In genomic region chr2:6290626-6291025, GRCh38 we compare ENCODE assay signal across 21 cellular contexts.
A peak's percentile ranks its signal among the peaks of the same experiment; 100 is the strongest.
DNase-seq lines count a peak whose midpoint lies in the region; ATAC-seq, FAIRE-seq and TF ChIP-seq lines count a peak whose summit lies in the region.
"Had no signal": no experiment of that assay in that cellular context is flagged by ENCODE, and none has a peak within 500 bp of the region (broad histone marks: within the 10 kb centered on the region; RNA-seq: fewer than 3 reads in every experiment).

No MANE protein-coding gene starts in this region.

- no peak overlapping the region for H3K4me2 ChIP-seq in H1 (ENCODE audit: insufficient read depth in 1 of 2, low read depth in 2 of 2, low read length in 2 of 2)

- H3K4me1 ChIP-seq in A673 (ENCODE audit: insufficient read depth, low read length, poor library complexity, severe bottlenecking): no peaks in the 10 kb centered on the region
- no peaks in the 10 kb centered on the region for H3K4me1 ChIP-seq in H1 (replicated peaks in 1 of 4; ENCODE audit: control insufficient read depth in 3 of 4, insufficient read depth in 4 of 4, low read length in 3 of 4)
- H3K4me1 ChIP-seq in right lobe of liver: no peaks in the 10 kb centered on the region
- H3K4me1 ChIP-seq: colonic mucosa, heart left ventricle, testis had no signal

- no peak overlapping the region for H3K4me3 Mint-ChIP-seq in activated CD4-positive, alpha-beta memory T cell treated with anti-CD3 and anti-CD28 coated beads for 36 hours
- H3K4me3 Mint-ChIP-seq: activated naive CD8-positive, alpha-beta T cell treated with anti-CD3 and anti-CD28 coated beads for 36 hours; activated T-helper 1 cell treated with anti-CD3 and anti-CD28 coated beads, Interleukin-12 subunit alpha, Interleukin-12 subunit beta, Interleukin-2, Interleukin-4 antibody, amounts not matched to agents 30 ng/mL and 10 ng/mL and 1 ng/mL, durations not matched to agents 14 hours and 24 hours and 36 hours; CD4-positive, alpha-beta memory T cell; stimulated activated effector memory CD8-positive, alpha-beta T cell treated with anti-CD3 and anti-CD28 coated beads, Interleukin-12 subunit alpha, Interleukin-12 subunit beta, amount 100 ng/mL, for 72 hours had no signal

- no peaks in the 10 kb centered on the region for H3K27me3 ChIP-seq in A673 (replicated peaks; ENCODE audit: insufficient read depth, low read depth, low read length, poor library complexity)
- H3K27me3 ChIP-seq in H1 (replicated peaks in 1 of 4; ENCODE audit: control insufficient read depth in 3 of 4, extremely low read depth in 1 of 4, insufficient read depth in 3 of 4, low read length in 3 of 4): no peaks in the 10 kb centered on the region
- H3K27me3 ChIP-seq in right lobe of liver: no peaks in the 10 kb centered on the region
- H3K27me3 ChIP-seq: colonic mucosa, heart left ventricle, testis had no signal

- no peaks in the 10 kb centered on the region for H4K20me1 ChIP-seq in H1 (replicated peaks in 1 of 2; ENCODE audit: control insufficient read depth in 1 of 2, insufficient read depth in 2 of 2, low read length in 2 of 2)

- H2BK20ac ChIP-seq in H1 (ENCODE audit: low read length): no peak overlapping the region

- no peak for TF ChIP-seq EP300 in H1 (IDR thresholded peaks at IDR 0.05; ENCODE audit: borderline replicate concordance in 1 of 2, low read depth in 2 of 2, low read length in 2 of 2)

- H3K9me3 ChIP-seq in A673 (ENCODE audit: low read depth, low read length, poor library complexity, severe bottlenecking): no peaks in the 10 kb centered on the region
- H3K9me3 ChIP-seq in H1 (ENCODE audit: insufficient read depth in 2 of 2, low read depth in 1 of 2, low read length in 1 of 2): 0 out of 4 replicates have a peak, but pooled peaks cover 0 to 4% of the 10 kb centered on the region in 2 experiments
- H3K9me3 ChIP-seq in right lobe of liver: no peaks in the 10 kb centered on the region
- H3K9me3 ChIP-seq: colonic mucosa, heart left ventricle, testis had no signal

- no peaks in the 10 kb centered on the region for H3K4me1 Mint-ChIP-seq in activated CD4-positive, alpha-beta memory T cell treated with anti-CD3 and anti-CD28 coated beads for 36 hours (ENCODE audit: low read depth)
- H3K4me1 Mint-ChIP-seq: activated naive CD8-positive, alpha-beta T cell treated with anti-CD3 and anti-CD28 coated beads for 36 hours; CD4-positive, alpha-beta memory T cell; stimulated activated effector memory CD8-positive, alpha-beta T cell treated with anti-CD3 and anti-CD28 coated beads, Interleukin-12 subunit alpha, Interleukin-12 subunit beta, amount 100 ng/mL, for 72 hours had no signal

- BruUV-seq in A673 (replicated peaks; lab: Mats Ljungman, UMichigan): no TSS peak

- H2AK5ac ChIP-seq in H1 (ENCODE audit: low read depth, low read length): no peak overlapping the region

- H2BK15ac ChIP-seq in H1 (ENCODE audit: low read length): no peak overlapping the region

- TF ChIP-seq CTCF in A673 (conservative IDR thresholded peaks at IDR 0.05; ENCODE audit: low read depth, low read length) (no peak), H1 (IDR thresholded peaks at IDR 0.05; ENCODE audit: control extremely low read depth in 1 of 3, insufficient read depth in 1 of 3, low read depth in 1 of 3, low read length in 3 of 3) (no peak), right lobe of liver (IDR thresholded peaks at IDR 0.05) (no peak)

- no peaks in the 10 kb centered on the region for H3K36me3 Mint-ChIP-seq in activated CD4-positive, alpha-beta memory T cell treated with anti-CD3 and anti-CD28 coated beads for 36 hours
- H3K36me3 Mint-ChIP-seq: activated naive CD8-positive, alpha-beta T cell treated with anti-CD3 and anti-CD28 coated beads for 36 hours; CD4-positive, alpha-beta memory T cell; stimulated activated effector memory CD8-positive, alpha-beta T cell treated with anti-CD3 and anti-CD28 coated beads, Interleukin-12 subunit alpha, Interleukin-12 subunit beta, amount 100 ng/mL, for 72 hours had no signal

- H4K91ac ChIP-seq in H1 (replicated peaks; ENCODE audit: insufficient read length, low read length): no peak overlapping the region

- H3K56ac ChIP-seq in H1 (replicated peaks; ENCODE audit: insufficient read length, low read depth, low read length): no peak overlapping the region

- no peak overlapping the region for H2BK120ac ChIP-seq in H1 (replicated peaks; ENCODE audit: low read depth, low read length)

- no peak overlapping the region for H4K5ac ChIP-seq in H1 (ENCODE audit: insufficient read length, low read depth, low read length)

- H4K8ac ChIP-seq in H1 (ENCODE audit: extremely low read depth, insufficient read depth, low read length): no peak overlapping the region

- H3K18ac ChIP-seq in H1 (ENCODE audit: extremely low read depth, low read length): no peak overlapping the region

- intact Hi-C loops in A673 (cut with micrococcal nuclease; ENCODE audit: unreplicated experiment): no loop called here
- intact Hi-C loops in activated CD4-positive, alpha-beta memory T cell treated with anti-CD3 and anti-CD28 coated beads for 36 hours (cut with micrococcal nuclease): no loop called here
- intact Hi-C loops in right lobe of liver (cut with DNase I): no loop called here

- H3K23me2 ChIP-seq in H1 (ENCODE audit: low read depth, low read length): no peaks in the 10 kb centered on the region

- no peak overlapping the region for H3K9ac ChIP-seq in H1 (replicated peaks in 1 of 4; ENCODE audit: extremely low read depth in 1 of 4, low read depth in 3 of 4, low read length in 3 of 4)

- CTCF ChIA-PET in A673 (lab: Charles Lee) (no interaction called here), H1 (lab: Charles Lee; ENCODE audit: partially characterized antibody) (interaction anchor here (1.4 kb wide), 1 partner anchor 62 kb away, joined by 4 read pairs; no protein-coding TSS in a partner anchor)
- CTCF ChIA-PET in activated CD4-positive, alpha-beta memory T cell treated with anti-CD3 and anti-CD28 coated beads for 36 hours (lab: Charles Lee): no interaction called here

- H2AFZ ChIP-seq in H1 (ENCODE audit: low read length): peak overlapping the region; percentile 79; the same call in 1 of the 2 replicates

- no peak overlapping the region for H3K27ac Mint-ChIP-seq in activated CD4-positive, alpha-beta memory T cell treated with anti-CD3 and anti-CD28 coated beads for 36 hours
- H3K27ac Mint-ChIP-seq: activated naive CD8-positive, alpha-beta T cell treated with anti-CD3 and anti-CD28 coated beads for 36 hours; activated T-helper 1 cell treated with anti-CD3 and anti-CD28 coated beads, Interleukin-12 subunit alpha, Interleukin-12 subunit beta, Interleukin-2, Interleukin-4 antibody, amounts not matched to agents 30 ng/mL and 10 ng/mL and 1 ng/mL, durations not matched to agents 14 hours and 24 hours and 36 hours; CD4-positive, alpha-beta memory T cell; stimulated activated effector memory CD8-positive, alpha-beta T cell treated with anti-CD3 and anti-CD28 coated beads, Interleukin-12 subunit alpha, Interleukin-12 subunit beta, amount 100 ng/mL, for 72 hours had no signal

- no peak for FAIRE-seq in H1 (lab: Jason Lieb, UNC)
- FAIRE-seq: endometrium, islet of Langerhans had no signal

- DNase-seq in A673 (ENCODE audit: low spot score) (peak; percentile 16), NCI-H1105 treated with DMSO at 0.1 percent for 48 hours (lab: John Stamatoyannopoulos, UW) (peak; percentile 56), NCI-H510A (lab: John Stamatoyannopoulos, UW) (peak; percentile 30), H1 (ENCODE audit: low read depth in 1 of 2, low spot score in 2 of 2) (no peak), right lobe of liver (no peak)
- DNase-seq in activated CD4-positive, alpha-beta memory T cell treated with anti-CD3 and anti-CD28 coated beads for 36 hours: no peak
- DNase-seq: activated CD4-positive, alpha-beta T cell treated with anti-CD3 and anti-CD28 coated beads for 1 hour; activated naive CD8-positive, alpha-beta T cell treated with anti-CD3 and anti-CD28 coated beads for 36 hours; CD4-positive, alpha-beta memory T cell; colonic mucosa; heart left ventricle; NCI-H446 treated with DMSO at 0.1 percent for 48 hours; testis had no signal

- H3K4me3 ChIP-seq in A673 (ENCODE audit: low read depth, low read length, poor library complexity, severe bottlenecking) (no peak overlapping the region), H1 (ENCODE audit: extremely low read depth in 1 of 4, insufficient read depth in 2 of 4, low read depth in 3 of 4, low read length in 4 of 4) (no peak overlapping the region), right lobe of liver (no peak overlapping the region)
- H3K4me3 ChIP-seq: colonic mucosa, heart left ventricle, lung, testis had no signal

- no peak overlapping the region for H2BK12ac ChIP-seq in H1 (ENCODE audit: low read depth, low read length)

- no peaks in the 10 kb centered on the region for H3K27me3 Mint-ChIP-seq in activated CD4-positive, alpha-beta memory T cell treated with anti-CD3 and anti-CD28 coated beads for 36 hours
- H3K27me3 Mint-ChIP-seq: CD4-positive, alpha-beta memory T cell had no signal

- 96% methylated on average over 5 of the region's 5 CpGs; no CpG with 5 or more reads in 1 of the 2 experiments for WGBS in H1 (ENCODE audit: extremely low coverage in 1 of 2, insufficient coverage in 1 of 2, insufficient read length in 1 of 2, insufficient replicate concordance in 2 of 2, low coverage in 1 of 2, low lambda C conversion rate in 2 of 2, missing lambda C conversion rate in 1 of 2), 2 experiments
- WGBS in right lobe of liver (ENCODE audit: insufficient coverage, low coverage, low lambda C conversion rate, missing lambda C conversion rate): 74% methylated on average over 4 of the region's 5 CpGs

- H3K9me3 Mint-ChIP-seq in activated CD4-positive, alpha-beta memory T cell treated with anti-CD3 and anti-CD28 coated beads for 36 hours: peaks cover 13% of the 10 kb centered on the region

- POLR2A ChIA-PET in A673 (lab: Charles Lee; ENCODE audit: low non-redundant PET): no interaction called here
- POLR2A ChIA-PET in H1 (lab: Charles Lee; ENCODE audit: partially characterized antibody): interaction anchor here (0.9 kb wide), 1 partner anchor 13 kb away, joined by 3 read pairs; no protein-coding TSS in a partner anchor
- POLR2A ChIA-PET in activated CD4-positive, alpha-beta memory T cell treated with anti-CD3 and anti-CD28 coated beads for 36 hours (lab: Charles Lee): no interaction called here

- no peaks in the 10 kb centered on the region for H3K79me1 ChIP-seq in H1 (ENCODE audit: low read depth, low read length)

- H3K14ac ChIP-seq in H1 (ENCODE audit: insufficient read length): no peak overlapping the region

- H3K4ac ChIP-seq in H1 (replicated peaks; ENCODE audit: insufficient read length, low read depth, low read length): no peak overlapping the region

- no peaks in the 10 kb centered on the region for H3K36me3 ChIP-seq in A673 (ENCODE audit: insufficient read depth, low read length, poor library complexity, severe bottlenecking)
- no peaks in the 10 kb centered on the region for H3K36me3 ChIP-seq in H1 (ENCODE audit: control insufficient read depth in 2 of 4, insufficient read depth in 4 of 4, low read length in 3 of 4)
- H3K36me3 ChIP-seq in right lobe of liver: no peaks in the 10 kb centered on the region
- H3K36me3 ChIP-seq: colonic mucosa, heart left ventricle had no signal

- no peak for ATAC-seq in HG03039 (IDR thresholded peaks at IDR 0.05; ENCODE audit: unreplicated experiment)
- ATAC-seq in right lobe of liver: no peak
- ATAC-seq in GM21717 (IDR thresholded peaks at IDR 0.05; ENCODE audit: unreplicated experiment): no peak
- ATAC-seq: heart left ventricle; sciatic nerve; stimulated activated effector memory CD8-positive, alpha-beta T cell treated with anti-CD3 and anti-CD28 coated beads, Interleukin-12 subunit alpha, Interleukin-12 subunit beta, amount 100 ng/mL, for 72 hours had no signal

- no peak overlapping the region for H3K23ac ChIP-seq in H1 (ENCODE audit: insufficient read length)

- no peak overlapping the region for H2BK5ac ChIP-seq in H1 (ENCODE audit: low read depth, low read length)

- H3K79me2 ChIP-seq in H1 (ENCODE audit: control insufficient read depth in 1 of 2, insufficient read depth in 2 of 2, low read length in 2 of 2): no peaks in the 10 kb centered on the region

- TF ChIP-seq POLR2A in H1 (IDR thresholded peaks at IDR 0.05; ENCODE audit: control extremely low read depth in 1 of 2, low read depth in 2 of 2, low read length in 2 of 2) (no peak), right lobe of liver (IDR thresholded peaks at IDR 0.05) (no peak)

- no peak overlapping the region for H3K27ac ChIP-seq in A673 (ENCODE audit: low read depth, low read length, poor library complexity, severe bottlenecking)
- no peak overlapping the region for H3K27ac ChIP-seq in H1 (ENCODE audit: low read depth, low read length)
- H3K27ac ChIP-seq in right lobe of liver: no peak overlapping the region
- H3K27ac ChIP-seq: colonic mucosa, heart left ventricle, testis had no signal

- no peak for TF ChIP-seq RAD21 in H1 (IDR thresholded peaks at IDR 0.05 in 1 of 2, conservative IDR thresholded peaks at IDR 0.05 in 1 of 2; ENCODE audit: low read depth in 2 of 2, low read length in 2 of 2)

Comparison
In these comparisons a context has a peak if more than half of its experiments do, and no peak if none do; other contexts are left out.
1. DNase-seq: peak in A673 (single experiment), NCI-H1105 treated with DMSO at 0.1 percent for 48 hours (single experiment) and NCI-H510A (single experiment); none in H1 (0 of 2), activated CD4-positive, alpha-beta memory T cell treated with anti-CD3 and anti-CD28 coated beads for 36 hours (single experiment) and right lobe of liver (0 of 3).